1 cellular context compared by ENCODE assay signal in genomic region chr21:32425628-32426027, GRCh38.
TF ChIP-seq lines count a peak whose summit lies in the region.

No MANE protein-coding gene starts in this region.

TF ChIP-seq in A549, 52 proteins besides CTCF, POLR2A, EP300 and RAD21 (continued from another document):
- no peak for TF ChIP-seq REST (IDR thresholded peaks at IDR 0.05)
